ENCODE assay signal across 19 cellular contexts in the genomic region with DNA sequence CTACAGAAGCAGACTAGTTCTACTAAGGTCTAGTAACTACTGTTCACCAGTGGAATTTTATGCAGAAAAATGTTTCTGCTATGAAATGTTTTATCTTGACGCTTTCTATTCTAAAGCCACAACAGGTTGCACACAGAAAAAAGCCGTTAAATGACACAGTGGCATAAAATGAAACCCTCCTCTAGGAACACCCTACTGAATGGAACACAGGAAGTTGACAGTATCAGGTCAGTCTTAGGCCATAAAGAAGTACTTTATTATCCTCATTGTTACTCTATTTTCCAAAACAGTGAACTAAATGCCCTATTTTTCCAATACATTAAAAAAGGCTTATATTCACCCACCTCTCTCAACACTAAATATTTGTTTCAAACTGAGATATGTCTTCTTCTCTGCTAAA.
"Had no signal": no experiment of that assay in that cellular context is flagged by ENCODE, and none has a peak within 500 bp of the region (broad histone marks: within the 10 kb centered on the region; RNA-seq: fewer than 3 reads in every experiment).

No MANE protein-coding gene starts in this region.

- H3K27me3 ChIP-seq: dorsolateral prefrontal cortex, hepatocyte, upper lobe of left lung had no signal

- DNase-seq: activated CD4-positive, alpha-beta T cell treated with anti-CD3 and anti-CD28 coated beads for 1 hour; activated CD4-positive, alpha-beta T cell treated with anti-CD3 and anti-CD28 coated beads, Interleukin-2, amount 50 U/mL, for 4 hours; activated naive CD4-positive, alpha-beta T cell treated with anti-CD3 and anti-CD28 coated beads for 36 hours; activated naive CD8-positive, alpha-beta T cell treated with anti-CD3 and anti-CD28 coated beads, Interleukin-2, amount 50 U/mL, for 24 hours; activated T-cell treated with anti-CD3 and anti-CD28 coated beads, Interleukin-2, amount 50 U/mL, for 1 hour; dorsolateral prefrontal cortex; endodermal cell; erythroblast; islet precursor cell; mesendoderm; nucleus accumbens; T-cell; T-helper 9 cell; upper lobe of left lung had no signal

- H3K27ac ChIP-seq: dorsolateral prefrontal cortex, hepatocyte, prostate gland, upper lobe of left lung had no signal

- H3K4me1 ChIP-seq: prostate gland had no signal

- ATAC-seq: activated naive CD8-positive, alpha-beta T cell treated with anti-CD3 and anti-CD28 coated beads, Interleukin-2, amount 50 U/mL, for 24 hours; sciatic nerve; T-cell had no signal

- H3K36me3 ChIP-seq: prostate gland, upper lobe of left lung had no signal

- H3K9me3 ChIP-seq: prostate gland, upper lobe of left lung had no signal

- H3K4me2 ChIP-seq: hepatocyte had no signal

- H2AFZ ChIP-seq: hepatocyte had no signal

- FAIRE-seq: astrocyte, bronchial epithelial cell had no signal

- H3K4me3 ChIP-seq: dorsolateral prefrontal cortex, hepatocyte, prostate gland, upper lobe of left lung had no signal
